Comparison of ENCODE assay signal across 1 cellular context in the genomic region with DNA sequence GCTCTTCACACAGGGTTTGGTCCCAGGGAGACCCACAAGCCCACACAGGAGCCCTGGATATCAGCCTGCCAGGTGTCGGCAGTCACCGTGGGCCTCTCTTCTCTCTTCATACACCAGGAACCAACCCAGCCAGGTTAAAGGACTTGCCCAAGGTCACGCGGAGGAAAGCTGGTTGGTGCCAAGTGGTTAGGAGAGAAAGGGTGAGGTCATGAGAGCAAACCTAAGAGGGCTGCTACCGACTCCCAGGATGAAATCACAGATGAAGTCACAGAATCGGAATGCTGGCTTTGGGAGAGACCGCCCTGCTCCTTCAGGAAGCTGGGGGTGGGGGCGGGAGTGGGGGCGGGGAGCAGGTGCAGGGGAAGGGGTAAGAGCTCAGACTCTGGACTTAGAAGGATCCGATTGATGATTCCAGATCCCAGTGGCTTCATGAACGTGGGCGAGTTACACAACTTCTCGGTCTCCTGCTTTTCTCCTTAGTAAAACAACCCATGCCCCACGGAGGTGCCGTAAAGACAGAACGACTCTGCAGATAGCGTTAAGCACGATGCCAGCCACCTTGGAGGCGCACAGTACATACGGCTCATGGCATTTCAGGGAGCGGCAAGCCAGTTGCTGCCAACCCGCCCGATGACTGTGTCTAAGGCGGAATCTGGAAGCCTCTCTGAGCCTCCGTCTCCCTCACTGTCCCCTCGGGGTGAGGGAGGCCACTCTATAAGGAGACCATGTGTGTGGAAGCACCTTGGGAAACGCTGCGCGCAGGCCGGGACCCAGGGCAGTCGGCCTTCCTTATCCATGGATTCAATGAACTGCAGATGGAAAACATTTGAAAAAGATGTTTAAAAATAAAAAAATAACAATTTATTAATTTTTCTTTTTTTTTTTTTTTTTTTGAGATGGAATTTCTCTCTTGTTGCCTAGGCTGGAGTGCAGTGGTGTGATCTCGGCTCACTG.
TF ChIP-seq lines count a peak whose summit lies in the region.

No MANE protein-coding gene starts in this region.

TF ChIP-seq in HepG2, 621 proteins besides CTCF, POLR2A, EP300 and RAD21:
- TF ChIP-seq ATF7-NPFF (CRISPR knock-in tag; IDR thresholded peaks at IDR 0.05; ENCODE audit: low read depth) (no peak), CEBPB (IDR thresholded peaks at IDR 0.05; ENCODE audit: borderline replicate concordance, low read depth, low read length) (no peak), ZNF572 (CRISPR knock-in tag; IDR thresholded peaks at IDR 0.05) (no peak), SOX6 (IDR thresholded peaks at IDR 0.05) (no peak), SOX6 (CRISPR knock-in tag; IDR thresholded peaks at IDR 0.05) (no peak)
